Comparison of ENCODE assay signal across 8 cellular contexts in the genomic region with DNA sequence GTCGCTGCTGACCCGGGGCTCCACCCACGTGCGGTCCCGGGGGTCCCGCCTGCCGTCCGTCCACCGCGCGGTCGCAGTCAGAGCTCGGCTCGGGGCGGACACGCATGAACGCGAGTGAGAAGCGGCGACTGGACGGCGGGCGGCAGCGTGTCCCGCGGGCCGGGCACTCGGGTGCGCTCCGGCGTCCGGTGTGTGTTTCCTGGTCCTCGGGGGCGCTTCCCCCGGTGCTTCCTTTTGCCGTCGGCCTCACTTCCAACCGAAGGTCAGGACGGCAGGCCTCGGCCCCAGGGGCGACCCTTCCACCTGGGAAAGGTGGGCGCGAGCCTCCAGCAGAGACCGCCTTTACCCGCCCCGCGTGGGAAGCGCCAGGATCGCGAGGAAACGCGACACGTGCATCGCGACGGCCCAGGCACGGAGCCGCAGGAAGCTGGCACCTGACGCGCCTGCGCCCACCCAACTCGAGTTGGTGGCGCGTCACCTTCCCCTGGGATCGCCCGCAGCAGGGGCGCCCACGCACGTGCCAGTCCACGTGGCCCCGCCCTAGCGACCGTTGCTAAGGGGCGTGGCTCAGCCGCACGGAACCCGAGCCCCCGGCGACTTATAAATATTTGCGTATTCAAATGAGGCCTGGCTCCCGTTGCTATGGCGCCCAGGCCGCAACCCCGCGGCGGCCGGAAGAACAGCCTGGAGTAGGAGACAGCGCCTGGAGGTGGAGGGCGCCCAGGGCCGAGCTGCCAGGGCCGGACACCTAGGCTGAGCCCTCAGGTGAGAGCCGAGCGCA. TPM values are rescaled to one million over a fixed set of nuclear protein-coding genes. Genes with fewer than 3 reads are reported as not detected.
A peak's percentile ranks its signal among the peaks of the same experiment; 100 is the strongest.
DNase-seq lines count a peak whose midpoint lies in the region; ATAC-seq, FAIRE-seq and TF ChIP-seq lines count a peak whose summit lies in the region.

A gene with protein sequence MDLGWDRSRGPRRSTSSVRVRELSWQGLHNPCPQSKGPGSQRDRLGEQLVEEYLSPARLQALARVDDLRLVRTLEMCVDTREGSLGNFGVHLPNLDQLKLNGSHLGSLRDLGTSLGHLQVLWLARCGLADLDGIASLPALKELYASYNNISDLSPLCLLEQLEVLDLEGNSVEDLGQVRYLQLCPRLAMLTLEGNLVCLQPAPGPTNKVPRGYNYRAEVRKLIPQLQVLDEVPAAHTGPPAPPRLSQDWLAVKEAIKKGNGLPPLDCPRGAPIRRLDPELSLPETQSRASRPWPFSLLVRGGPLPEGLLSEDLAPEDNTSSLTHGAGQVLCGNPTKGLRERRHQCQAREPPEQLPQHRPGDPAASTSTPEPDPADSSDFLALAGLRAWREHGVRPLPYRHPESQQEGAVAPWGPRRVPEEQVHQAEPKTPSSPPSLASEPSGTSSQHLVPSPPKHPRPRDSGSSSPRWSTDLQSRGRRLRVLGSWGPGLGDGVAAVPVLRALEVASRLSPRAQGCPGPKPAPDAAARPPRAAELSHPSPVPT (plus strand): TSS at position 687 of the 781 bp plus-strand sequence. CDS start 3,158 bp downstream, outside the sequence.

- intact Hi-C loops in posterior cingulate gyrus (cut with DNase I), result no loop called here
- intact Hi-C loops in upper lobe of right lung (cut with DNase I), result no loop called here

- H3K36me3 ChIP-seq in RWPE2 (ENCODE audit: low read depth), result peaks cover 24% of the 10 kb centered on the region
- peaks cover 17% of the 10 kb centered on the region for H3K36me3 ChIP-seq in upper lobe of right lung

- H3K27ac ChIP-seq in RWPE2 (ENCODE audit: poor library complexity, severe bottlenecking), result peak within 1 kb of the TSS; percentile 91
- H3K27ac ChIP-seq in upper lobe of right lung, result peak within 1 kb of the TSS; percentile 84

- no peaks in the 10 kb centered on the region for H3K9me3 ChIP-seq in RWPE2 (ENCODE audit: severe bottlenecking)
- no peaks in the 10 kb centered on the region for H3K9me3 ChIP-seq in upper lobe of right lung

- H3K27me3 ChIP-seq in RWPE2 (ENCODE audit: insufficient read depth, poor library complexity, severe bottlenecking) (no peaks in the 10 kb centered on the region), upper lobe of right lung (no peaks in the 10 kb centered on the region)

- peak within 1 kb of the TSS; percentile 4 for H3K4me3 ChIP-seq in RWPE2 (ENCODE audit: severe bottlenecking)
- peak within 1 kb of the TSS; percentile 71 for H3K4me3 ChIP-seq in upper lobe of right lung

- peak; percentile 43; the same call in 1 of the 2 replicates for TF ChIP-seq EP300 in Ishikawa (IDR thresholded peaks at IDR 0.05; ENCODE audit: borderline replicate concordance)

- peak; percentile 50 for ATAC-seq in GM21423 (IDR thresholded peaks at IDR 0.05; ENCODE audit: unreplicated experiment)
- ATAC-seq in RWPE2 (ENCODE audit: low read depth), result peak; percentile 50
- ATAC-seq in upper lobe of right lung, result peak; percentile 60

- FAIRE-seq in D721Med (lab: Jason Lieb, UNC), result no peak

- DNase-seq in D721Med (ENCODE audit: insufficient read length, low spot score) (peak; percentile 86), RWPE2 (ENCODE audit: low spot score) (peak; percentile 81), glomerular visceral epithelial cell (ENCODE audit: extremely low spot score) (peak; percentile 55), posterior cingulate gyrus (peak in 7 of 10 donors; percentile 34 to 95 (median 56)), upper lobe of right lung (peak; percentile 94)
- DNase-seq in activated naive CD4-positive, alpha-beta T cell (lab: John Stamatoyannopoulos, UW), result peak; percentile 59 to 78 (median 74)

- H3K4me1 ChIP-seq in RWPE2 (ENCODE audit: insufficient read depth, poor library complexity, severe bottlenecking) (no peaks in the 10 kb centered on the region), upper lobe of right lung (peaks cover 31% of the 10 kb centered on the region)

- no peak; the same call in 1 of the 2 replicates for TF ChIP-seq RAD21 in Ishikawa (IDR thresholded peaks at IDR 0.05; ENCODE audit: low read depth)

- TF ChIP-seq CTCF in D721Med (IDR thresholded peaks at IDR 0.05; ENCODE audit: insufficient read depth, missing control alignments) (no peak), RWPE2 (IDR thresholded peaks at IDR 0.05; ENCODE audit: poor library complexity, severe bottlenecking) (no peak), upper lobe of right lung (IDR thresholded peaks at IDR 0.05) (no peak)

TF ChIP-seq in Ishikawa, 13 proteins besides CTCF, POLR2A, EP300 and RAD21:
- TF ChIP-seq CEBPB (IDR thresholded peaks at IDR 0.05), result no peak
- peak; percentile 98 for TF ChIP-seq MAX (IDR thresholded peaks at IDR 0.05)
- TF ChIP-seq USF1 (IDR thresholded peaks at IDR 0.05), result peak; percentile 94
- no peak for TF ChIP-seq CREB1 (IDR thresholded peaks at IDR 0.05; ENCODE audit: low read depth)
- TF ChIP-seq EGR1 (IDR thresholded peaks at IDR 0.05), result peak; percentile 96
- peak; percentile 54; the same call in 1 of the 2 replicates for TF ChIP-seq TAF1 (IDR thresholded peaks at IDR 0.05; ENCODE audit: low read depth)
- TF ChIP-seq TEAD4 (IDR thresholded peaks at IDR 0.05), result peak; percentile 34
- peak; percentile 56; the same call in 1 of the 2 replicates for TF ChIP-seq ZBTB7A (IDR thresholded peaks at IDR 0.05; ENCODE audit: low read depth)
- peak; percentile 52; the same call in 1 of the 2 replicates for TF ChIP-seq TCF12 (IDR thresholded peaks at IDR 0.05; ENCODE audit: low read depth)
- TF ChIP-seq YY1 (IDR thresholded peaks at IDR 0.05; ENCODE audit: low read depth), result no peak
- peak; percentile 33; the same call in 1 of the 2 replicates for TF ChIP-seq NFIC (IDR thresholded peaks at IDR 0.05)
- no peak for TF ChIP-seq REST (IDR thresholded peaks at IDR 0.05; ENCODE audit: low read depth)
- TF ChIP-seq FOXM1 (IDR thresholded peaks at IDR 0.05; ENCODE audit: borderline replicate concordance, low read depth), result peak; percentile 62; the same call in 1 of the 2 replicates

RNA-seq across cellular contexts. Expression of the gene that starts here (rescaled TPM):
- 3.2 TPM for total RNA-seq in upper lobe of right lung

Comparison
In these comparisons a context has a peak if more than half of its experiments do, and no peak if none do; other contexts are left out.
1. Peak in every context shown above with its lines: DNase-seq, ATAC-seq, H3K4me3 ChIP-seq and H3K27ac ChIP-seq.